24 cellular contexts compared by ENCODE assay signal in genomic region chr4:173769568-173769967, GRCh38.
"Had no signal": no experiment of that assay in that cellular context is flagged by ENCODE, and none has a peak within 500 bp of the region (broad histone marks: within the 10 kb centered on the region; RNA-seq: fewer than 3 reads in every experiment).

No MANE protein-coding gene starts in this region.

- H3K36me3 ChIP-seq: neural progenitor cell, ovary, right lobe of liver, sigmoid colon, stomach, thoracic aorta, thyroid gland, tibial nerve, upper lobe of right lung, uterus had no signal

- H3K4me2 ChIP-seq: neural progenitor cell had no signal

- DNase-seq: natural killer cell; occipital lobe; ovary; posterior cingulate gyrus; psoas muscle; right cardiac atrium; right lobe of liver; sigmoid colon; small intestine; stimulated activated CD4-positive, alpha-beta T cell treated with anti-CD3 and anti-CD28 coated beads, Interleukin-15, amount 100 ng/mL, for 24 hours; stimulated activated CD4-positive, alpha-beta T cell treated with anti-CD3 and anti-CD28 coated beads, Interleukin-2, amount 100 ng/mL, for 24 hours; stimulated activated CD4-positive, alpha-beta T cell treated with anti-CD3 and anti-CD28 coated beads, Interleukin-2, amount 100 ng/mL, for 48 hours; stimulated activated CD4-positive, alpha-beta T cell treated with anti-CD3 and anti-CD28 coated beads, Interleukin-4, amount 100 ng/mL, for 24 hours; stimulated activated naive B cell treated with anti-CD40 and anti-IgM and Interleukin-4, amounts not matched to agents 10 μg/mL and 1 μg/mL and 100 μg/mL, for 72 hours; stimulated activated naive CD4-positive, alpha-beta T cell treated with Interleukin-2 at 50 U/mL for 16 hours; stomach; thyroid gland; upper lobe of right lung; uterus had no signal

- H2AFZ ChIP-seq: neural progenitor cell, parathyroid adenoma had no signal

- H3K9ac ChIP-seq: neural progenitor cell, parathyroid adenoma had no signal

- H3K4me1 ChIP-seq: neural progenitor cell, parathyroid adenoma, psoas muscle, right lobe of liver, sigmoid colon, thyroid gland, tibial nerve, upper lobe of right lung, uterus had no signal

- H3K27me3 ChIP-seq: neural progenitor cell, ovary, right lobe of liver, sigmoid colon, stomach, thyroid gland, tibial nerve, upper lobe of right lung, uterus had no signal

- ATAC-seq: natural killer cell; psoas muscle; right cardiac atrium; right lobe of liver; stimulated activated effector memory CD8-positive, alpha-beta T cell treated with anti-CD3 and anti-CD28 coated beads, Interleukin-12 subunit alpha, Interleukin-12 subunit beta, amount 100 ng/mL, for 72 hours; stimulated activated naive B cell treated with anti-CD40 and anti-IgM and Interleukin-4, amounts not matched to agents 10 μg/mL and 1 μg/mL and 100 μg/mL, for 72 hours; upper lobe of right lung had no signal

- H3K79me2 ChIP-seq: parathyroid adenoma had no signal

- H3K9me3 ChIP-seq: ovary, right lobe of liver, sigmoid colon, stomach, thoracic aorta, thyroid gland, upper lobe of right lung, uterus had no signal

- H3K27ac ChIP-seq: neural progenitor cell, ovary, parathyroid adenoma, psoas muscle, right lobe of liver, sigmoid colon, stomach, thoracic aorta, thyroid gland, tibial nerve, upper lobe of right lung, uterus had no signal

- H3K4me3 ChIP-seq: neural progenitor cell, ovary, psoas muscle, right lobe of liver, sigmoid colon, stomach, thoracic aorta, thyroid gland, tibial nerve, upper lobe of right lung, uterus had no signal
